Comparison of ENCODE assay signal across 1 cellular context in genomic region chr6:158773581-158774449, GRCh38.
TF ChIP-seq lines count a peak whose summit lies in the region.

No MANE protein-coding gene starts in this region.

TF ChIP-seq in K562, 482 proteins besides CTCF, POLR2A, EP300 and RAD21 (continued from another document):
- TF ChIP-seq FOXO4 (CRISPR knock-in tag; IDR thresholded peaks at IDR 0.05), result no peak
- TF ChIP-seq CREBBP (IDR thresholded peaks at IDR 0.05; ENCODE audit: low read depth, low read length), result no peak
- TF ChIP-seq POLR2G (IDR thresholded peaks at IDR 0.05; ENCODE audit: low read depth, low read length), result 0 out of 2 replicates have a peak, but pooled peaks have one; percentile 19
- no peak for TF ChIP-seq SMARCA5 (IDR thresholded peaks at IDR 0.05)
- no peak for TF ChIP-seq RBM14 (IDR thresholded peaks at IDR 0.05; ENCODE audit: borderline replicate concordance, insufficient read depth, low read depth, low read length)
- no peak for TF ChIP-seq MYC (IDR thresholded peaks at IDR 0.05; ENCODE audit: low read depth, low read length)
- no peak for TF ChIP-seq MYC (CRISPR knock-in tag; IDR thresholded peaks at IDR 0.05; ENCODE audit: borderline replicate concordance, low read depth)
